Comparison of ENCODE assay signal across 9 cellular contexts in the genomic region with DNA sequence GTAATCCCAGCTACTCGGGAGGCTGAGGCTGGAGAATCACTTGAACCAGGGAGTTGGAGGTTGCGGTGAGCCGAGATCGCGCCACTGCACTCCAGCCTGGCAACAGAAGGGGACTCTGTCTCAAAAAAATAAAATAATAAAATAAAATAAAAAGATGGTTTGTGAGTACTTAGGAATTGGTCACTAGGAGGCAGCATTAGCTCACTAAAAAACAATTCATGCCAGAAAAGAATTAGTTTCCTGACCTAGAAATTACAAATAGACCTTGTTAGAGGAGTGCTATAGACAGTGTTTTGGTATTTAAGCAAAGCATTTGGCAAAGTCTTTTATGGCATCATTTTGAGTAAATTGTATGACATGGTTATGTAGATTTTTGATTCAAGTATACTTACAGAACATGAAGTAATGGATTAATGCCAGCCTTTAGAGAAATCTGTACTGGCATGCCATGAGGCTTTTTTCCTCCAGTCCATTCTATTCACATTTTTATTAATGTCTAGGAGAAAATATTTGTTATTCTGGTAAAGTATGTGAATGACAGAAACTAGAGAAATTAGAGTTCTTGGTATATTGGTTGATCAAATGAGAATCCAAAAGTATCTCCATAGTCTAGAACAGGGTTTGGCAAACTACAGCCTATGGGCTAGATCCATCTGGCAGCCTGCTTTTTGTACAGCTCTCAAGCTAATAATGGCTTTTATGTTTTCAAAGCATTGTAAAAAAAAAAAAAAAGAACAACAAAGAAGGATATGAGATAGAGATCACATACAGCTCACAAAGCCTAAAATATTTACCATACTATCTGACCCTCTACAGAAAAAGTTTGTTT.
DNase-seq lines count a peak whose midpoint lies in the region; ATAC-seq, FAIRE-seq and TF ChIP-seq lines count a peak whose summit lies in the region.
"Had no signal": no experiment of that assay in that cellular context is flagged by ENCODE, and none has a peak within 500 bp of the region (broad histone marks: within the 10 kb centered on the region; RNA-seq: fewer than 3 reads in every experiment).

No MANE protein-coding gene starts in this region.

- H3K4me1 ChIP-seq in GM12878 (ENCODE audit: control insufficient read depth, insufficient read depth, low read length) (no peaks in the 10 kb centered on the region), left lung (no peaks in the 10 kb centered on the region)

- no peaks in the 10 kb centered on the region for H3K79me2 ChIP-seq in GM12878 (ENCODE audit: control insufficient read depth, insufficient read depth, low read length)

- BruUV-seq in GM12878 (replicated peaks; lab: Mats Ljungman, UMichigan), result no TSS peak

- H3K9me3 ChIP-seq in GM12878 (replicated peaks; ENCODE audit: control insufficient read depth, insufficient read depth, low read length), result no peaks in the 10 kb centered on the region; the same call in 2 of the 3 replicates
- no peaks in the 10 kb centered on the region for H3K9me3 ChIP-seq in left lung

- H4K20me1 ChIP-seq in GM12878 (ENCODE audit: control insufficient read depth, insufficient read depth), result no peaks in the 10 kb centered on the region

- H3K36me3 ChIP-seq in GM12878 (ENCODE audit: control insufficient read depth in 2 of 2, insufficient read depth in 2 of 2, low read length in 1 of 2) (no peaks in the 10 kb centered on the region), left lung (no peaks in the 10 kb centered on the region)

- DNase-seq in CMK (ENCODE audit: low read depth) (peak; percentile 3), KBM-7 (peak; percentile 49), GM12878 (ENCODE audit: low read depth, low spot score) (no peak), left lung (no peak), mucosa of gallbladder (ENCODE audit: low spot score) (no peak), left ventricle myocardium superior (no peak)
- DNase-seq in activated naive CD4-positive, alpha-beta T cell treated with anti-CD3 and anti-CD28 coated beads for 36 hours, result no peak

- H3K27me3 ChIP-seq in GM12878 (replicated peaks in 1 of 2; ENCODE audit: control insufficient read depth in 2 of 2, insufficient read depth in 2 of 2, low read length in 1 of 2) (no peaks in the 10 kb centered on the region), left lung (no peaks in the 10 kb centered on the region)

- H3K4me3 ChIP-seq in GM12878 (no peak overlapping the region), left lung (no peak overlapping the region)

- SMC1A ChIA-PET in GM12878 (lab: Charles Lee; ENCODE audit: uncharacterized antibody, unreplicated experiment), result interaction anchor here (0.5 to 1.1 kb wide), 2 partner anchors 466 to 518 kb away, joined by 3 to 5 read pairs; no protein-coding TSS in a partner anchor

- FAIRE-seq in GM12878 (lab: Jason Lieb, UNC), result no peak
- FAIRE-seq: islet of Langerhans had no signal

- H3K27ac Mint-ChIP-seq in activated naive CD4-positive, alpha-beta T cell treated with anti-CD3 and anti-CD28 coated beads for 36 hours, result no peak overlapping the region

- CTCF ChIA-PET in GM12878 (lab: Yijun Ruan, JAX), result interaction anchor here (0.6 to 1.1 kb wide), 4 partner anchors 464 to 485 kb away, joined by 3 to 6 read pairs (median 4); no protein-coding TSS in a partner anchor
- CTCF ChIA-PET in activated naive CD4-positive, alpha-beta T cell treated with anti-CD3 and anti-CD28 coated beads for 36 hours (lab: Charles Lee), result interaction anchor here (0.6 to 0.7 kb wide), 3 partner anchors 477 to 1848 kb away, joined by 3 to 4 read pairs (median 3); no protein-coding TSS in a partner anchor

- no peak overlapping the region for H2AFZ ChIP-seq in GM12878 (ENCODE audit: control insufficient read depth, low read depth, low read length)

- RAD21 ChIA-PET in GM12878 (lab: Charles Lee; ENCODE audit: unreplicated experiment), result no interaction called here

- TF ChIP-seq POLR2A in GM12878 (IDR thresholded peaks at IDR 0.05; ENCODE audit: low read depth, low read length), result no peak

- no peaks in the 10 kb centered on the region for H3K4me1 Mint-ChIP-seq in activated naive CD4-positive, alpha-beta T cell treated with anti-CD3 and anti-CD28 coated beads for 36 hours (ENCODE audit: low read depth)

- POLR2A ChIA-PET in GM12878 (lab: Charles Lee), result no interaction called here

- H3K9me3 Mint-ChIP-seq in activated naive CD4-positive, alpha-beta T cell treated with anti-CD3 and anti-CD28 coated beads for 36 hours, result no peaks in the 10 kb centered on the region

- no peak overlapping the region for H3K27ac ChIP-seq in GM12878 (ENCODE audit: control insufficient read depth, insufficient read depth)
- no peak overlapping the region for H3K27ac ChIP-seq in left lung

- no peak overlapping the region for H3K4me3 Mint-ChIP-seq in activated naive CD4-positive, alpha-beta T cell treated with anti-CD3 and anti-CD28 coated beads for 36 hours

- no peaks in the 10 kb centered on the region for H3K27me3 Mint-ChIP-seq in activated naive CD4-positive, alpha-beta T cell treated with anti-CD3 and anti-CD28 coated beads for 36 hours (ENCODE audit: low read depth)

- TF ChIP-seq EP300 in GM12878 (IDR thresholded peaks at IDR 0.05; ENCODE audit: borderline replicate concordance in 1 of 2, control insufficient read depth in 1 of 2, low read depth in 2 of 2, low read length in 2 of 2), result no peak

- ATAC-seq in GM12878, result no peak
- ATAC-seq in left lung, result peak; percentile 41
- no peak for ATAC-seq in HG02981 (IDR thresholded peaks at IDR 0.05; ENCODE audit: unreplicated experiment)
- no peak for ATAC-seq in left ventricle myocardium superior

- no peaks in the 10 kb centered on the region for H3K36me3 Mint-ChIP-seq in activated naive CD4-positive, alpha-beta T cell treated with anti-CD3 and anti-CD28 coated beads for 36 hours (ENCODE audit: low read depth)

- TF ChIP-seq CTCF in GM12878 (IDR thresholded peaks at IDR 0.05 in 2 of 3, conservative IDR thresholded peaks at IDR 0.05 in 1 of 3; ENCODE audit: control insufficient read depth in 2 of 3, extremely low read depth in 1 of 3, insufficient read depth in 1 of 3, low read depth in 3 of 3, low read length in 3 of 3) (peak in 1 of 3 experiments; percentile 19; a peak in 1 of 6 replicates), left lung (IDR thresholded peaks at IDR 0.05) (peak in 1 of 2 donors; percentile 23)

- in situ Hi-C loops in KBM-7 (cut with MboI; ENCODE audit: low pct_unique_long_range_greater_than_20kb, low sequenced_read_pairs) (no loop called here), GM12878 (cut with MboI) (loop anchor here (25.0 kb wide), 1 partner anchor 463 kb away; no protein-coding TSS in a partner anchor)

- 0 out of 2 replicates have a peak, but pooled peaks have one; percentile 37 for TF ChIP-seq RAD21 in GM12878 (IDR thresholded peaks at IDR 0.05; ENCODE audit: insufficient read depth, low read depth, low read length)

- H3K9ac ChIP-seq in GM12878 (ENCODE audit: control insufficient read depth, insufficient read depth, low read length), result no peak overlapping the region

- WGBS in GM12878 (ENCODE audit: insufficient coverage, insufficient replicate concordance, low lambda C conversion rate, missing lambda C conversion rate), result 31% methylated on average over 5 of the region's 5 CpGs

- intact Hi-C loops in GM12878 (cut with micrococcal nuclease; ENCODE audit: unreplicated experiment), result loop anchor here (5.0 kb wide), 1 partner anchor 468 kb away; no protein-coding TSS in a partner anchor
- intact Hi-C loops in left lung (cut with DNase I), result no loop called here
- intact Hi-C loops in activated naive CD4-positive, alpha-beta T cell treated with anti-CD3 and anti-CD28 coated beads for 36 hours (cut with micrococcal nuclease), result loop anchor here (1.0 kb wide), 1 partner anchor 466 kb away; no protein-coding TSS in a partner anchor
- intact Hi-C loops in left ventricle myocardium superior (cut with micrococcal nuclease), result no loop called here

- H3K4me2 ChIP-seq in GM12878 (ENCODE audit: control insufficient read depth, insufficient read depth), result no peak overlapping the region

TF ChIP-seq in GM12878, 131 proteins besides CTCF, POLR2A, EP300 and RAD21:
- TF ChIP-seq EZH2 (IDR thresholded peaks at IDR 0.05; ENCODE audit: borderline replicate concordance, control insufficient read depth, low read depth, low read length) (no peak), SMC3 (IDR thresholded peaks at IDR 0.05; ENCODE audit: borderline replicate concordance, low read length) (peak; percentile 14; the same call in 1 of the 2 replicates)
TF ChIP-seq in GM12878: peak in this region for 1.

Comparison
In these comparisons a context has a peak if more than half of its experiments do, and no peak if none do; other contexts are left out.
1. DNase-seq: peak in CMK (single experiment) and KBM-7 (single experiment); none in GM12878 (single experiment), left lung (0 of 2), activated naive CD4-positive, alpha-beta T cell treated with anti-CD3 and anti-CD28 coated beads for 36 hours (single experiment), mucosa of gallbladder (single experiment) and left ventricle myocardium superior (single experiment).
2. intact Hi-C loops: an anchor here in GM12878 (5.0 kb wide) and activated naive CD4-positive, alpha-beta T cell treated with anti-CD3 and anti-CD28 coated beads for 36 hours (1.0 kb wide); none called in left lung and left ventricle myocardium superior.